In genomic region chr7:43513236-43513635, GRCh38 we compare ENCODE assay signal across 15 cellular contexts.
DNase-seq lines count a peak whose midpoint lies in the region; ATAC-seq and TF ChIP-seq lines count a peak whose summit lies in the region.
"Had no signal": no experiment of that assay in that cellular context is flagged by ENCODE, and none has a peak within 500 bp of the region (broad histone marks: within the 10 kb centered on the region; RNA-seq: fewer than 3 reads in every experiment).

No MANE protein-coding gene starts in this region.

- no peaks in the 10 kb centered on the region for H3K4me1 ChIP-seq in Peyer's patch
- H3K4me1 ChIP-seq: stomach had no signal

- CTCF ChIA-PET in WTC11 (lab: Charles Lee): interaction anchor here (1.0 kb wide), 1 partner anchor 69 kb away, joined by 5 read pairs; the partner anchor contains the start of gene STK17A

- no peaks in the 10 kb centered on the region for H3K36me3 ChIP-seq in Peyer's patch
- H3K36me3 ChIP-seq: stomach, WERI-Rb-1 had no signal

- no peak for TF ChIP-seq CTCF in WTC11 (IDR thresholded peaks at IDR 0.05)
- no peak for TF ChIP-seq CTCF in Peyer's patch (IDR thresholded peaks at IDR 0.05)

- no peak for TF ChIP-seq POLR2A in Peyer's patch (IDR thresholded peaks at IDR 0.05)

- H3K9me3 Mint-ChIP-seq in WTC11: no peaks in the 10 kb centered on the region
- H3K9me3 Mint-ChIP-seq: activated naive CD4-positive, alpha-beta T cell treated with anti-CD3 and anti-CD28 coated beads, Interleukin-2, amount 50 U/mL, for 24 hours; CD14-positive monocyte; naive B cell had no signal

- H3K27ac ChIP-seq in Peyer's patch: no peak overlapping the region
- H3K27ac ChIP-seq: stomach, WERI-Rb-1 had no signal

- H3K36me3 Mint-ChIP-seq in WTC11: no peaks in the 10 kb centered on the region
- H3K36me3 Mint-ChIP-seq: activated naive CD4-positive, alpha-beta T cell treated with anti-CD3 and anti-CD28 coated beads, Interleukin-2, amount 50 U/mL, for 24 hours; CD14-positive monocyte; naive B cell had no signal

- H3K9me3 ChIP-seq in Peyer's patch: no peaks in the 10 kb centered on the region
- H3K9me3 ChIP-seq: stomach had no signal

- no peak overlapping the region for H3K4me3 ChIP-seq in Peyer's patch
- H3K4me3 ChIP-seq: stomach had no signal

- no peak overlapping the region for H3K27ac Mint-ChIP-seq in WTC11
- H3K27ac Mint-ChIP-seq: activated naive CD4-positive, alpha-beta T cell treated with anti-CD3 and anti-CD28 coated beads, Interleukin-2, amount 50 U/mL, for 24 hours had no signal

- POLR2A ChIA-PET in WTC11 (lab: Charles Lee): no interaction called here

- peak; percentile 43; the same call in 1 of the 2 replicates for ATAC-seq in WTC11
- no peak for ATAC-seq in HG02610 (IDR thresholded peaks at IDR 0.05; ENCODE audit: unreplicated experiment)
- ATAC-seq: left cardiac atrium, sciatic nerve had no signal

- peak; percentile 90 for DNase-seq in DMS153 treated with DMSO at 0.1 percent for 48 hours (lab: John Stamatoyannopoulos, UW; ENCODE audit: unreplicated experiment)
- peak; percentile 64 for DNase-seq in NCI-H1092 treated with DMSO at 0.1 percent for 48 hours (lab: John Stamatoyannopoulos, UW)
- DNase-seq in WTC11 (ENCODE audit: low spot score): no peak
- DNase-seq in midbrain (lab: John Stamatoyannopoulos, UW): peak; percentile 40
- no peak for DNase-seq in Peyer's patch
- no peak for DNase-seq in HCEC 1CT
- no peak for DNase-seq in KG1 (lab: John Stamatoyannopoulos, UW)
- DNase-seq: left cardiac atrium, naive B cell, stomach, WERI-Rb-1 had no signal

- no peaks in the 10 kb centered on the region for H3K27me3 Mint-ChIP-seq in WTC11 (ENCODE audit: low read depth)

- no peak overlapping the region for H3K4me3 Mint-ChIP-seq in WTC11
- H3K4me3 Mint-ChIP-seq: activated naive CD4-positive, alpha-beta T cell treated with anti-CD3 and anti-CD28 coated beads, Interleukin-2, amount 50 U/mL, for 24 hours; CD14-positive monocyte; naive B cell had no signal

- peaks cover 39% of the 10 kb centered on the region for H3K4me1 Mint-ChIP-seq in WTC11
- H3K4me1 Mint-ChIP-seq: naive B cell had no signal

- H3K27me3 ChIP-seq in Peyer's patch: no peaks in the 10 kb centered on the region
- H3K27me3 ChIP-seq: stomach had no signal

TF ChIP-seq in WTC11, 78 proteins besides CTCF, POLR2A, EP300 and RAD21:
- TF ChIP-seq ATF1 (CRISPR knock-in tag; IDR thresholded peaks at IDR 0.05) (no peak), ZNF138 (CRISPR knock-in tag; conservative IDR thresholded peaks at IDR 0.05) (no peak), HMGA2 (CRISPR knock-in tag; IDR thresholded peaks at IDR 0.05) (no peak), USF1 (CRISPR knock-in tag; IDR thresholded peaks at IDR 0.05) (no peak), TEAD1 (CRISPR knock-in tag; IDR thresholded peaks at IDR 0.05) (no peak), ERG (CRISPR knock-in tag; IDR thresholded peaks at IDR 0.05) (no peak), ZBTB21 (CRISPR knock-in tag; IDR thresholded peaks at IDR 0.05; ENCODE audit: borderline replicate concordance) (no peak), JUN (CRISPR knock-in tag; IDR thresholded peaks at IDR 0.05) (no peak), NFYB (CRISPR knock-in tag; conservative IDR thresholded peaks at IDR 0.05; ENCODE audit: low read depth) (no peak), ZNF416 (CRISPR knock-in tag; IDR thresholded peaks at IDR 0.05) (no peak), TP53 (CRISPR knock-in tag; IDR thresholded peaks at IDR 0.05) (no peak), IRF1 (CRISPR knock-in tag; IDR thresholded peaks at IDR 0.05) (no peak), TCF7 (CRISPR knock-in tag; IDR thresholded peaks at IDR 0.05; ENCODE audit: low read depth) (no peak), NR3C1 (CRISPR knock-in tag; conservative IDR thresholded peaks at IDR 0.05; ENCODE audit: low read depth) (no peak), ETV6 (CRISPR knock-in tag; IDR thresholded peaks at IDR 0.05) (no peak)
- TF ChIP-seq, protein P1, sequence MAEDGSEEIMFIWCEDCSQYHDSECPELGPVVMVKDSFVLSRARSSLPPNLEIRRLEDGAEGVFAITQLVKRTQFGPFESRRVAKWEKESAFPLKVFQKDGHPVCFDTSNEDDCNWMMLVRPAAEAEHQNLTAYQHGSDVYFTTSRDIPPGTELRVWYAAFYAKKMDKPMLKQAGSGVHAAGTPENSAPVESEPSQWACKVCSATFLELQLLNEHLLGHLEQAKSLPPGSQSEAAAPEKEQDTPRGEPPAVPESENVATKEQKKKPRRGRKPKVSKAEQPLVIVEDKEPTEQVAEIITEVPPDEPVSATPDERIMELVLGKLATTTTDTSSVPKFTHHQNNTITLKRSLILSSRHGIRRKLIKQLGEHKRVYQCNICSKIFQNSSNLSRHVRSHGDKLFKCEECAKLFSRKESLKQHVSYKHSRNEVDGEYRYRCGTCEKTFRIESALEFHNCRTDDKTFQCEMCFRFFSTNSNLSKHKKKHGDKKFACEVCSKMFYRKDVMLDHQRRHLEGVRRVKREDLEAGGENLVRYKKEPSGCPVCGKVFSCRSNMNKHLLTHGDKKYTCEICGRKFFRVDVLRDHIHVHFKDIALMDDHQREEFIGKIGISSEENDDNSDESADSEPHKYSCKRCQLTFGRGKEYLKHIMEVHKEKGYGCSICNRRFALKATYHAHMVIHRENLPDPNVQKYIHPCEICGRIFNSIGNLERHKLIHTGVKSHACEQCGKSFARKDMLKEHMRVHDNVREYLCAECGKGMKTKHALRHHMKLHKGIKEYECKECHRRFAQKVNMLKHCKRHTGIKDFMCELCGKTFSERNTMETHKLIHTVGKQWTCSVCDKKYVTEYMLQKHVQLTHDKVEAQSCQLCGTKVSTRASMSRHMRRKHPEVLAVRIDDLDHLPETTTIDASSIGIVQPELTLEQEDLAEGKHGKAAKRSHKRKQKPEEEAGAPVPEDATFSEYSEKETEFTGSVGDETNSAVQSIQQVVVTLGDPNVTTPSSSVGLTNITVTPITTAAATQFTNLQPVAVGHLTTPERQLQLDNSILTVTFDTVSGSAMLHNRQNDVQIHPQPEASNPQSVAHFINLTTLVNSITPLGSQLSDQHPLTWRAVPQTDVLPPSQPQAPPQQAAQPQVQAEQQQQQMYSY (CRISPR knock-in tag; IDR thresholded peaks at IDR 0.05): no peak
- TF ChIP-seq, protein P2, sequence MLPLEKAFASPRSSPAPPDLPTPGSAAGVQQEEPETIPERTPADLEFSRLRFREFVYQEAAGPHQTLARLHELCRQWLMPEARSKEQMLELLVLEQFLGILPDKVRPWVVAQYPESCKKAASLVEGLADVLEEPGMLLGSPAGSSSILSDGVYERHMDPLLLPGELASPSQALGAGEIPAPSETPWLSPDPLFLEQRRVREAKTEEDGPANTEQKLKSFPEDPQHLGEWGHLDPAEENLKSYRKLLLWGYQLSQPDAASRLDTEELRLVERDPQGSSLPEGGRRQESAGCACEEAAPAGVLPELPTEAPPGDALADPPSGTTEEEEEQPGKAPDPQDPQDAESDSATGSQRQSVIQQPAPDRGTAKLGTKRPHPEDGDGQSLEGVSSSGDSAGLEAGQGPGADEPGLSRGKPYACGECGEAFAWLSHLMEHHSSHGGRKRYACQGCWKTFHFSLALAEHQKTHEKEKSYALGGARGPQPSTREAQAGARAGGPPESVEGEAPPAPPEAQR (CRISPR knock-in tag; IDR thresholded peaks at IDR 0.05): no peak
TF ChIP-seq in WTC11: peak in this region for 0.

Comparison
In these comparisons a context has a peak if more than half of its experiments do, and no peak if none do; other contexts are left out.
1. DNase-seq: peak in DMS153 treated with DMSO at 0.1 percent for 48 hours (single experiment), NCI-H1092 treated with DMSO at 0.1 percent for 48 hours (single experiment) and midbrain (single experiment); none in WTC11 (single experiment), Peyer's patch (0 of 3), HCEC 1CT (single experiment) and KG1 (single experiment).